In the genomic region with DNA sequence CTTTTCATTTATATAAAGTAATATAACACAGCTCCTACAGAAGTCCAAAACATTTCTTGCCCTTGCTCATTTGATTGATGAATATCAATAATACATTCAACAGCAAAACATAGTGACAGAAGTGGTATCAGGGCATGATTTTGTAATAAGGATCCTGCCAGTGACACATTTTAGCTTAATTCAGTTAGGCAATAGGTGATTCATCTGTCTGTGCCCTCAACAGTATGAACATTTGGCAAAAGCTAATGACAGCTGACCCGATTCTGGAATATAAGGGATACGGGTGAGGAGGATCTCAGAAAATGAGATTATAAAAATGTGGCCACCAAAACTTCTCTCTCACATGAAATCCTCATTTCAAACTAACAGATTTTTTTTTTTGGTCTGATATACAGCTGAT, we compare ENCODE assay signal across 1 cellular context.
TF ChIP-seq lines count a peak whose summit lies in the region.

No MANE protein-coding gene starts in this region.

TF ChIP-seq in GM23338, 12 proteins besides CTCF, POLR2A, EP300 and RAD21 (continued from another document):
- TF ChIP-seq, protein P1, sequence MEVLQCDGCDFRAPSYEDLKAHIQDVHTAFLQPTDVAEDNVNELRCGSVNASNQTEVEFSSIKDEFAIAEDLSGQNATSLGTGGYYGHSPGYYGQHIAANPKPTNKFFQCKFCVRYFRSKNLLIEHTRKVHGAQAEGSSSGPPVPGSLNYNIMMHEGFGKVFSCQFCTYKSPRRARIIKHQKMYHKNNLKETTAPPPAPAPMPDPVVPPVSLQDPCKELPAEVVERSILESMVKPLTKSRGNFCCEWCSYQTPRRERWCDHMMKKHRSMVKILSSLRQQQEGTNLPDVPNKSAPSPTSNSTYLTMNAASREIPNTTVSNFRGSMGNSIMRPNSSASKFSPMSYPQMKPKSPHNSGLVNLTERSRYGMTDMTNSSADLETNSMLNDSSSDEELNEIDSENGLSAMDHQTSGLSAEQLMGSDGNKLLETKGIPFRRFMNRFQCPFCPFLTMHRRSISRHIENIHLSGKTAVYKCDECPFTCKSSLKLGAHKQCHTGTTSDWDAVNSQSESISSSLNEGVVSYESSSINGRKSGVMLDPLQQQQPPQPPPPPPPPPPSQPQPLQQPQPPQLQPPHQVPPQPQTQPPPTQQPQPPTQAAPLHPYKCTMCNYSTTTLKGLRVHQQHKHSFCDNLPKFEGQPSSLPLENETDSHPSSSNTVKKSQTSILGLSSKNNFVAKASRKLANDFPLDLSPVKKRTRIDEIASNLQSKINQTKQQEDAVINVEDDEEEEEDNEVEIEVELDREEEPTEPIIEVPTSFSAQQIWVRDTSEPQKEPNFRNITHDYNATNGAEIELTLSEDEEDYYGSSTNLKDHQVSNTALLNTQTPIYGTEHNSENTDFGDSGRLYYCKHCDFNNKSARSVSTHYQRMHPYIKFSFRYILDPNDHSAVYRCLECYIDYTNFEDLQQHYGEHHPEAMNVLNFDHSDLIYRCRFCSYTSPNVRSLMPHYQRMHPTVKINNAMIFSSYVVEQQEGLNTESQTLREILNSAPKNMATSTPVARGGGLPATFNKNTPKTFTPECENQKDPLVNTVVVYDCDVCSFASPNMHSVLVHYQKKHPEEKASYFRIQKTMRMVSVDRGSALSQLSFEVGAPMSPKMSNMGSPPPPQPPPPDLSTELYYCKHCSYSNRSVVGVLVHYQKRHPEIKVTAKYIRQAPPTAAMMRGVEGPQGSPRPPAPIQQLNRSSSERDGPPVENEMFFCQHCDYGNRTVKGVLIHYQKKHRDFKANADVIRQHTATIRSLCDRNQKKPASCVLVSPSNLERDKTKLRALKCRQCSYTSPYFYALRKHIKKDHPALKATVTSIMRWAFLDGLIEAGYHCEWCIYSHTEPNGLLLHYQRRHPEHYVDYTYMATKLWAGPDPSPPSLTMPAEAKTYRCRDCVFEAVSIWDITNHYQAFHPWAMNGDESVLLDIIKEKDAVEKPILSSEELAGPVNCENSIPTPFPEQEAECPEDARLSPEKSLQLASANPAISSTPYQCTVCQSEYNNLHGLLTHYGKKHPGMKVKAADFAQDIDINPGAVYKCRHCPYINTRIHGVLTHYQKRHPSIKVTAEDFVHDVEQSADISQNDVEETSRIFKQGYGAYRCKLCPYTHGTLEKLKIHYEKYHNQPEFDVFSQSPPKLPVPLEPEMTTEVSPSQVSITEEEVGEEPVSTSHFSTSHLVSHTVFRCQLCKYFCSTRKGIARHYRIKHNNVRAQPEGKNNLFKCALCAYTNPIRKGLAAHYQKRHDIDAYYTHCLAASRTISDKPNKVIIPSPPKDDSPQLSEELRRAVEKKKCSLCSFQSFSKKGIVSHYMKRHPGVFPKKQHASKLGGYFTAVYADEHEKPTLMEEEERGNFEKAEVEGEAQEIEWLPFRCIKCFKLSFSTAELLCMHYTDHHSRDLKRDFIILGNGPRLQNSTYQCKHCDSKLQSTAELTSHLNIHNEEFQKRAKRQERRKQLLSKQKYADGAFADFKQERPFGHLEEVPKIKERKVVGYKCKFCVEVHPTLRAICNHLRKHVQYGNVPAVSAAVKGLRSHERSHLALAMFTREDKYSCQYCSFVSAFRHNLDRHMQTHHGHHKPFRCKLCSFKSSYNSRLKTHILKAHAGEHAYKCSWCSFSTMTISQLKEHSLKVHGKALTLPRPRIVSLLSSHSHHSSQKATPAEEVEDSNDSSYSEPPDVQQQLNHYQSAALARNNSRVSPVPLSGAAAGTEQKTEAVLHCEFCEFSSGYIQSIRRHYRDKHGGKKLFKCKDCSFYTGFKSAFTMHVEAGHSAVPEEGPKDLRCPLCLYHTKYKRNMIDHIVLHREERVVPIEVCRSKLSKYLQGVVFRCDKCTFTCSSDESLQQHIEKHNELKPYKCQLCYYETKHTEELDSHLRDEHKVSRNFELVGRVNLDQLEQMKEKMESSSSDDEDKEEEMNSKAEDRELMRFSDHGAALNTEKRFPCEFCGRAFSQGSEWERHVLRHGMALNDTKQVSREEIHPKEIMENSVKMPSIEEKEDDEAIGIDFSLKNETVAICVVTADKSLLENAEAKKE (CRISPR knock-in tag; IDR thresholded peaks at IDR 0.05) = no peak
- no peak for TF ChIP-seq ETS1 (IDR thresholded peaks at IDR 0.05)
- TF ChIP-seq STAT1 (IDR thresholded peaks at IDR 0.05; ENCODE audit: unreplicated experiment) = no peak
- no peak for TF ChIP-seq CREB1 (CRISPR knock-in tag; IDR thresholded peaks at IDR 0.05; ENCODE audit: low read depth)
- no peak for TF ChIP-seq JUNB (IDR thresholded peaks at IDR 0.05; ENCODE audit: unreplicated experiment)
- TF ChIP-seq NANOG (IDR thresholded peaks at IDR 0.05; ENCODE audit: borderline replicate concordance) = no peak
- no peak for TF ChIP-seq EZH2phosphoT487 (IDR thresholded peaks at IDR 0.05; ENCODE audit: unreplicated experiment)
- TF ChIP-seq ZNF114 (CRISPR knock-in tag; IDR thresholded peaks at IDR 0.05) = no peak
- TF ChIP-seq POLR2AphosphoS5 (IDR thresholded peaks at IDR 0.05; ENCODE audit: low read depth) = no peak
- TF ChIP-seq ZNF331 (CRISPR knock-in tag; IDR thresholded peaks at IDR 0.05; ENCODE audit: low read depth) = no peak
- no peak for TF ChIP-seq REST (IDR thresholded peaks at IDR 0.05; ENCODE audit: unreplicated experiment)
